Comparison of ENCODE assay signal across 12 cellular contexts in genomic region chr4:56671860-56672259, GRCh38.
"Had no signal": no experiment of that assay in that cellular context is flagged by ENCODE, and none has a peak within 500 bp of the region (broad histone marks: within the 10 kb centered on the region; RNA-seq: fewer than 3 reads in every experiment).

No MANE protein-coding gene starts in this region.

- ATAC-seq: activated CD8-positive, alpha-beta memory T cell treated with anti-CD3 and anti-CD28 coated beads, Interleukin-2, amount 10 ng/mL, durations not matched to agents 7 days and 5 days; activated naive CD4-positive, alpha-beta T cell treated with anti-CD3 and anti-CD28 coated beads, Interleukin-2, amount 50 U/mL, for 72 hours; stimulated activated naive CD8-positive, alpha-beta T cell treated with anti-CD3 and anti-CD28 coated beads, Interleukin-15, Interleukin-2, amounts not matched to agents 100 U/mL and 50 U/mL, for 24 hours had no signal

- DNase-seq: activated CD4-positive, alpha-beta T cell treated with anti-CD3 and anti-CD28 coated beads for 1 hour; activated CD4-positive, alpha-beta T cell treated with anti-CD3 and anti-CD28 coated beads, Interleukin-2, amount 50 U/mL, for 48 hours; activated CD8-positive, alpha-beta memory T cell treated with anti-CD3 and anti-CD28 coated beads, Interleukin-2, amount 10 ng/mL, durations not matched to agents 7 days and 5 days; activated effector memory CD4-positive, alpha-beta T cell treated with anti-CD3 and anti-CD28 coated beads, Interleukin-2, amount 50 U/mL, for 16 hours; activated T-cell treated with anti-CD3 and anti-CD28 coated beads, Interleukin-2, amount 50 U/mL, for 24 hours; dorsolateral prefrontal cortex; hypothalamus; sigmoid colon; stimulated activated CD4-positive, alpha-beta T cell treated with anti-CD3 and anti-CD28 coated beads, Interleukin-2, amount 100 ng/mL, for 48 hours; stimulated activated naive CD8-positive, alpha-beta T cell treated with anti-CD3 and anti-CD28 coated beads, Interleukin-15, Interleukin-2, amounts not matched to agents 100 U/mL and 50 U/mL, for 24 hours had no signal

- H3K4me3 ChIP-seq: dorsolateral prefrontal cortex, sigmoid colon, thoracic aorta had no signal
